ENCODE assay signal across 15 cellular contexts in the genomic region with DNA sequence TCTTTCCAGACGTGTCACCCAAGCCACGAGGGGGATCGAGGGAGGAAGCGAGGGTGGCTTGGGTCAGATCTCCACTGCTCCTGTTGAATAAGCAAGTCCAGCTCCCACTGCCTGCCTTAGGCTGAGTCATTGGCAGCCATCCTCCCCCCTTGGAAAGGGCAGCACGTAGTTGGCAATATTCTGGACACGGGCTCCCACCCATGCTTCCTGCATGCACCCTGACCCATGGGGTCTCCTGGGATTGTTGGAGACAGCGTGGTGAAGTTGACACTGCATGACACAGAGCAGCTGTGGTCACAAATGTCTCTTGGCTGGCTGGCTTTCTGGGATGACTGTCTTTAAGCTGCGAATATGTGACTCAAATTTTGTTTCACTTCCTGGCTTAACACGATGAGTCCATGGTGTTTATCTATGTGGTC. TPM values are rescaled to one million over a fixed set of nuclear protein-coding genes. Genes with fewer than 3 reads are reported as not detected.
DNase-seq lines count a peak whose midpoint lies in the region; ATAC-seq and TF ChIP-seq lines count a peak whose summit lies in the region.
"Had no signal": no experiment of that assay in that cellular context is flagged by ENCODE, and none has a peak within 500 bp of the region (broad histone marks: within the 10 kb centered on the region; RNA-seq: fewer than 3 reads in every experiment).

No MANE protein-coding gene starts in this region.

- no peak overlapping the region for H3K4me3 ChIP-seq in heart left ventricle
- no peak overlapping the region for H3K4me3 ChIP-seq in left ventricle myocardium inferior
- H3K4me3 ChIP-seq in liver (ENCODE audit: low read depth in 1 of 3, low read length in 3 of 3) = no peak overlapping the region
- H3K4me3 ChIP-seq in neural progenitor cell = no peak overlapping the region
- H3K4me3 ChIP-seq in transverse colon = no peak overlapping the region
- no peak overlapping the region for H3K4me3 ChIP-seq in H7 (ENCODE audit: insufficient read depth, low read depth, low read length)
- H3K4me3 ChIP-seq: spleen, thyroid gland had no signal

- H3F3A ChIP-seq in neural progenitor cell (ENCODE audit: low read depth) = no peaks in the 10 kb centered on the region

- no peaks in the 10 kb centered on the region for H3K36me3 Mint-ChIP-seq in neural progenitor cell
- H3K36me3 Mint-ChIP-seq: natural killer cell treated with Interleukin-12 subunit alpha and Interleukin-12 subunit beta and Interleukin-15 and Interleukin-18, amount 100 ng/mL, for 72 hours had no signal

- no peak overlapping the region for H3K4me3 Mint-ChIP-seq in neural progenitor cell
- H3K4me3 Mint-ChIP-seq: activated T-cell treated with anti-CD3 and anti-CD28 coated beads, Interleukin-2, amount 50 U/mL, for 72 hours; natural killer cell treated with Interleukin-12 subunit alpha and Interleukin-12 subunit beta and Interleukin-15 and Interleukin-18, amount 100 ng/mL, for 72 hours had no signal

- H3K27ac ChIP-seq in heart left ventricle (peak overlapping the region in 1 of 12 donors; percentile 9), left ventricle myocardium inferior (replicated peaks) (no peak overlapping the region), liver (ENCODE audit: low read depth in 1 of 2, low read length in 2 of 2) (no peak overlapping the region), neural progenitor cell (no peak overlapping the region), transverse colon (no peak overlapping the region)
- H3K27ac ChIP-seq: HL-60, spleen, thyroid gland had no signal

- WGBS in heart left ventricle, 4 donors = 61 to 70% (median 66%) methylated on average over 9 of the region's 9 CpGs
- 71% methylated on average over 9 of the region's 9 CpGs for WGBS in liver
- 66% methylated on average over 9 of the region's 9 CpGs; no CpG with 5 or more reads in 1 of the 2 donors for WGBS in transverse colon (ENCODE audit: low coverage in 1 of 2), 2 donors

- H3K79me2 ChIP-seq in neural progenitor cell (ENCODE audit: low read depth) = no peaks in the 10 kb centered on the region

- no peak overlapping the region for H3K4me2 ChIP-seq in neural progenitor cell

- DNase-seq in heart left ventricle = peak in 3 of 5 donors; percentile 36 to 62 (median 60)
- DNase-seq in left ventricle myocardium inferior = no peak
- DNase-seq in astrocyte of the hippocampus (ENCODE audit: low read depth, low spot score) = peak; percentile 40
- no peak for DNase-seq in T-helper 1 cell
- no peak for DNase-seq in neural progenitor cell (ENCODE audit: low spot score)
- no peak for DNase-seq in transverse colon
- DNase-seq in H7 = no peak
- DNase-seq: activated T-cell treated with anti-CD3 and anti-CD28 coated beads, Interleukin-2, amount 50 U/mL, for 72 hours; spleen; thyroid gland had no signal

- H3K4me1 ChIP-seq in heart left ventricle (peaks cover 0 to 25% (median 6%) of the 10 kb centered on the region in 12 donors), left ventricle myocardium inferior (peaks cover 16% of the 10 kb centered on the region), liver (ENCODE audit: control insufficient read depth in 4 of 4, insufficient read depth in 4 of 4, low read length in 3 of 4) (no peaks in the 10 kb centered on the region), neural progenitor cell (peaks cover 10% of the 10 kb centered on the region), transverse colon (peaks cover 0 to 2% (median 0%) of the 10 kb centered on the region in 4 donors)
- H3K4me1 ChIP-seq: spleen, thyroid gland had no signal

- TF ChIP-seq POLR2A in heart left ventricle (IDR thresholded peaks at IDR 0.05) = no peak
- no peak for TF ChIP-seq POLR2A in transverse colon (IDR thresholded peaks at IDR 0.05)

- H3K27ac Mint-ChIP-seq in neural progenitor cell = no peak overlapping the region
- H3K27ac Mint-ChIP-seq: activated T-cell treated with anti-CD3 and anti-CD28 coated beads, Interleukin-2, amount 50 U/mL, for 72 hours; natural killer cell treated with Interleukin-12 subunit alpha and Interleukin-12 subunit beta and Interleukin-15 and Interleukin-18, amount 100 ng/mL, for 72 hours had no signal

- ATAC-seq in heart left ventricle = peak in 2 of 4 donors; percentile 6 to 18
- ATAC-seq: natural killer cell treated with Interleukin-12 subunit alpha and Interleukin-12 subunit beta and Interleukin-15 and Interleukin-18, amount 100 ng/mL, for 72 hours had no signal

- H2AFZ ChIP-seq in neural progenitor cell (replicated peaks) = no peak overlapping the region

- H3K9me3 ChIP-seq in heart left ventricle (no peaks in the 10 kb centered on the region), left ventricle myocardium inferior (replicated peaks) (no peaks in the 10 kb centered on the region), liver (ENCODE audit: control insufficient read depth in 4 of 4, low read length in 3 of 4) (no peaks in the 10 kb centered on the region), neural progenitor cell (ENCODE audit: low read depth) (no peaks in the 10 kb centered on the region), transverse colon (no peaks in the 10 kb centered on the region)
- H3K9me3 ChIP-seq: spleen, thyroid gland had no signal

- in situ Hi-C loops in transverse colon (cut with MboI; ENCODE audit: low pct_ligation_motif_present in 1 of 4, low pct_unique_long_range_greater_than_20kb in 1 of 4, low sequenced_read_pairs in 3 of 4) = loop anchor here in 1 of 4 donors (25.0 kb wide), 2 partner anchors 155 to 280 kb away; a partner anchor contains a TSS

- peaks cover 14% of the 10 kb centered on the region for H3K4me1 Mint-ChIP-seq in neural progenitor cell

- intact Hi-C loops in heart left ventricle (cut with DNase I) = loop anchor here in 2 of 10 donors (10.0 kb wide), 3 partner anchors 413 to 1273 kb away; a partner anchor contains a TSS
- intact Hi-C loops in left ventricle myocardium inferior (cut with micrococcal nuclease) = no loop called here
- intact Hi-C loops in transverse colon (cut with DNase I; ENCODE audit: low total_unique reads) = no loop called here

- no peaks in the 10 kb centered on the region for H4K20me1 ChIP-seq in neural progenitor cell (ENCODE audit: low read depth)

- no peak for TF ChIP-seq RAD21 in liver (IDR thresholded peaks at IDR 0.05)

- peaks cover 12% of the 10 kb centered on the region for H3K27me3 Mint-ChIP-seq in neural progenitor cell (ENCODE audit: insufficient read depth, low read depth)

- TF ChIP-seq CTCF in heart left ventricle (IDR thresholded peaks at IDR 0.05) = no peak
- TF ChIP-seq CTCF in left ventricle myocardium inferior (IDR thresholded peaks at IDR 0.05; ENCODE audit: borderline replicate concordance) = no peak
- no peak for TF ChIP-seq CTCF in liver (IDR thresholded peaks at IDR 0.05; ENCODE audit: low read depth, low read length, missing input control)
- TF ChIP-seq CTCF in neural progenitor cell (IDR thresholded peaks at IDR 0.05) = no peak
- no peak for TF ChIP-seq CTCF in transverse colon (IDR thresholded peaks at IDR 0.05)

- no peaks in the 10 kb centered on the region for H3K36me3 ChIP-seq in heart left ventricle
- H3K36me3 ChIP-seq in left ventricle myocardium inferior = no peaks in the 10 kb centered on the region
- no peaks in the 10 kb centered on the region for H3K36me3 ChIP-seq in liver (ENCODE audit: control insufficient read depth in 4 of 4, insufficient read depth in 3 of 4, low read depth in 1 of 4, low read length in 3 of 4)
- no peaks in the 10 kb centered on the region for H3K36me3 ChIP-seq in neural progenitor cell
- no peaks in the 10 kb centered on the region for H3K36me3 ChIP-seq in transverse colon
- H3K36me3 ChIP-seq in H7 (replicated peaks; ENCODE audit: control insufficient read depth, insufficient read depth, low read length) = no peaks in the 10 kb centered on the region
- H3K36me3 ChIP-seq: spleen, thyroid gland had no signal

- H3K27me3 ChIP-seq in heart left ventricle (peaks cover 0 to 2% (median 0%) of the 10 kb centered on the region in 9 donors), left ventricle myocardium inferior (ENCODE audit: low read depth) (no peaks in the 10 kb centered on the region), liver (ENCODE audit: control insufficient read depth in 4 of 4, insufficient read depth in 4 of 4, low read length in 3 of 4) (no peaks in the 10 kb centered on the region), neural progenitor cell (no peaks in the 10 kb centered on the region), transverse colon (no peaks in the 10 kb centered on the region), H7 (ENCODE audit: control insufficient read depth, insufficient read depth, low read length) (no peaks in the 10 kb centered on the region)
- H3K27me3 ChIP-seq: thyroid gland had no signal

- TF ChIP-seq EP300 in transverse colon (IDR thresholded peaks at IDR 0.05; ENCODE audit: low read depth) = no peak

- H3K9ac ChIP-seq in liver (ENCODE audit: low read depth in 1 of 2, low read length in 2 of 2) (no peak overlapping the region), neural progenitor cell (no peak overlapping the region)

- no peaks in the 10 kb centered on the region for H3K9me3 Mint-ChIP-seq in neural progenitor cell
- H3K9me3 Mint-ChIP-seq: activated T-cell treated with anti-CD3 and anti-CD28 coated beads, Interleukin-2, amount 50 U/mL, for 72 hours; natural killer cell treated with Interleukin-12 subunit alpha and Interleukin-12 subunit beta and Interleukin-15 and Interleukin-18, amount 100 ng/mL, for 72 hours had no signal

TF ChIP-seq in liver, 16 proteins besides CTCF, POLR2A, EP300 and RAD21:
- peak; percentile 60 for TF ChIP-seq NR2F2 (IDR thresholded peaks at IDR 0.05)
- TF ChIP-seq, protein P1, sequence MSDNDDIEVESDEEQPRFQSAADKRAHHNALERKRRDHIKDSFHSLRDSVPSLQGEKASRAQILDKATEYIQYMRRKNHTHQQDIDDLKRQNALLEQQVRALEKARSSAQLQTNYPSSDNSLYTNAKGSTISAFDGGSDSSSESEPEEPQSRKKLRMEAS (IDR thresholded peaks at IDR 0.05) = no peak

RNA-seq across cellular contexts. Expression of a gene that starts 11.2 kb away (rescaled TPM):
- total RNA-seq in heart left ventricle (under 1 TPM in 2 of 9 donors, not detected in 7; 0.23 to 0.25 TPM), left ventricle myocardium inferior (not detected), liver (1 to 10 TPM in 1 of 2 donors, under 1 TPM in 1; 0.42 to 1.4 TPM), neural progenitor cell (ENCODE audit: low replicate concordance) (not detected in 2 replicates), transverse colon (not detected)
- polyA plus RNA-seq in heart left ventricle (not detected), liver (1 to 10 TPM; 2.3 to 2.8 TPM)
- 0.15 and 0.42 TPM in 2 replicates for total RNA-seq in H7 (2014; rRNA removed; shearing (Covaris generic))
- total RNA-seq: A673; activated T-cell treated with anti-CD3 and anti-CD28 coated beads, Interleukin-2, amount 50 U/mL, for 72 hours; natural killer cell treated with Interleukin-12 subunit alpha and Interleukin-12 subunit beta and Interleukin-15 and Interleukin-18, amount 100 ng/mL, for 72 hours; spleen; T-helper 1 cell treated with Interleukin-12 subunit alpha and Interleukin-12 subunit beta and Interleukin-4 antibody, amounts not matched to agents 30 ng/mL and 1 ng/mL, for 36 hours had no signal

Comparison
In these comparisons a context has a peak if more than half of its experiments do, and no peak if none do; other contexts are left out.
1. DNase-seq: peak in heart left ventricle (3 of 5) and astrocyte of the hippocampus (single experiment); none in left ventricle myocardium inferior (single experiment), T-helper 1 cell (0 of 5), neural progenitor cell (single experiment), transverse colon (single experiment) and H7 (single experiment).